In the genomic region with DNA sequence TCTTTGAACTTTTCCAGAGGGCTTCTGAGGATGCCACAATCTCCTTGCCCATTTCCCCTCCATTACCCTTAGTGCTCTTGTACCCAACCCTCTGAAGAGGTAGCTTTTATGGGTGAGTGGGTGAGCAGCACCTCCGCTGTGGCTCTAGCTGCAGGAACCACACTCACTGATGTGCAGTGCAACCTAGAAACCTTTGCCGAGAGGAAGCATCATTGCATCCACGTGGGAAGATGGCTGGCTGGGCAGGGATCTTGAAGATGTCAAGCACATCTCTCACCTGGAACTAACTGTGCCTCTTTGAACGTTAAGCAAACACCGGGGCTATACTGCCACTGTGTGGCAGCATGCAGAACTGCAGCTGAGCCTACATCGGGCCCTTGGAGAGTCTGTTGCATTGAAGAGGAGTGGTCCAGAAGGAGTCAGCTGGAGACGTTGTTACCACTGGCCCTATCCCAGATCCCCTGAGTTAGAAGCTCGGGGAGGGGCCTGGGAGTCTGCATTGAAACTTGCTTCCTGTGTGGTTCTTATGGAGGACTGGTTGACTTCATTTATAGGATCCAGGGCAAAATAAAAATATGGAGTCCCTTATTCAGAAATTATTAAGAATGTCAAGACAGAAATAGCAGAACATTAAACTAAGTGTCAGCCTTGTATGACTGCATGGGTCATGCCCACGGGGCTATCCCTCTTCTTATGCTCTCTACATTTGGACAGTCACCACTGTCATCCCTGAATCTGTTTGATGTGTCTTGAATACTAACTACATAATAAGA, we compare ENCODE assay signal across 8 cellular contexts. TPM values are rescaled to one million over a fixed set of nuclear protein-coding genes. Genes with fewer than 3 reads are reported as not detected.
DNase-seq lines count a peak whose midpoint lies in the region; ATAC-seq and TF ChIP-seq lines count a peak whose summit lies in the region.

No MANE protein-coding gene starts in this region.

- TF ChIP-seq POLR2A in spleen (IDR thresholded peaks at IDR 0.05): no peak

- H3K27me3 ChIP-seq in spleen (replicated peaks in 1 of 7): peaks cover 0 to 18% (median 0%) of the 10 kb centered on the region in 7 donors

- H3K4me3 ChIP-seq in astrocyte of the spinal cord (ENCODE audit: low read depth, low read length) (no peak overlapping the region), spleen (no peak overlapping the region)

- H3K9me3 ChIP-seq in spleen: no peaks in the 10 kb centered on the region

- no peak overlapping the region for H3K27ac ChIP-seq in spleen

- 14 to 18% (median 15%) methylated on average over 7 to 9 of the region's 9 CpGs for WGBS in spleen, 5 donors

- peaks cover 0 to 33% (median 0%) of the 10 kb centered on the region in 6 donors for H3K36me3 ChIP-seq in spleen

- peaks cover 0 to 24% (median 15%) of the 10 kb centered on the region in 6 donors for H3K4me1 ChIP-seq in spleen

- in situ Hi-C loops in astrocyte of the spinal cord (cut with HindIII; ENCODE audit: low sequenced_read_pairs): no loop called here

- DNase-seq in NCI-H1930 (lab: John Stamatoyannopoulos, UW): peak; percentile 36 to 69
- peak; percentile 47 for DNase-seq in T-helper 9 cell
- DNase-seq in astrocyte of the spinal cord (ENCODE audit: low read depth, low spot score): peak; percentile 75
- DNase-seq in hippocampal formation (lab: John Stamatoyannopoulos, UW): peak; percentile 30 to 53
- peak; percentile 85 for DNase-seq in spleen

- peak; percentile 57 for ATAC-seq in HG02763 (IDR thresholded peaks at IDR 0.05; ENCODE audit: unreplicated experiment)
- no peak for ATAC-seq in HG02623 (IDR thresholded peaks at IDR 0.05; ENCODE audit: unreplicated experiment)

- TF ChIP-seq CTCF in GM12873 (IDR thresholded peaks at IDR 0.05; ENCODE audit: insufficient read depth, low read depth, low read length, missing control alignments) (peak; percentile 100), astrocyte of the spinal cord (IDR thresholded peaks at IDR 0.05; ENCODE audit: low read depth, low read length) (peak; percentile 99), spleen (IDR thresholded peaks at IDR 0.05 in 8 of 11, conservative IDR thresholded peaks at IDR 0.05 in 3 of 11) (peak; percentile 89 to 98 (median 95))

- intact Hi-C loops in spleen (cut with DNase I; ENCODE audit: low total_unique reads): loop anchor here (5.0 to 10.0 kb wide), 2 partner anchors 149 to 632 kb away; no protein-coding TSS in a partner anchor

RNA-seq across cellular contexts. Expression of a gene that starts 28.7 kb away (rescaled TPM):
- total RNA-seq in spleen: 100 to 1,000 TPM in 1 of 7 donors, 10 to 100 TPM in 6; 23.4 to 114 (median 34.5) TPM
- polyA plus RNA-seq in spleen: 10 to 100 TPM in 2 of 3 donors, 1 to 10 TPM in 1; 5.0 to 18.1 (median 15.6) TPM

RNA-seq across cellular contexts. Expression of a gene that starts 33.4 kb away (rescaled TPM):
- 100 to 1,000 TPM; 140 to 334 (median 277) TPM for total RNA-seq in spleen
- 100 to 1,000 TPM in 2 of 3 donors, 10 to 100 TPM in 1; 61.3 to 162 (median 142) TPM for polyA plus RNA-seq in spleen
